Comparison of ENCODE assay signal across 8 cellular contexts in the genomic region with DNA sequence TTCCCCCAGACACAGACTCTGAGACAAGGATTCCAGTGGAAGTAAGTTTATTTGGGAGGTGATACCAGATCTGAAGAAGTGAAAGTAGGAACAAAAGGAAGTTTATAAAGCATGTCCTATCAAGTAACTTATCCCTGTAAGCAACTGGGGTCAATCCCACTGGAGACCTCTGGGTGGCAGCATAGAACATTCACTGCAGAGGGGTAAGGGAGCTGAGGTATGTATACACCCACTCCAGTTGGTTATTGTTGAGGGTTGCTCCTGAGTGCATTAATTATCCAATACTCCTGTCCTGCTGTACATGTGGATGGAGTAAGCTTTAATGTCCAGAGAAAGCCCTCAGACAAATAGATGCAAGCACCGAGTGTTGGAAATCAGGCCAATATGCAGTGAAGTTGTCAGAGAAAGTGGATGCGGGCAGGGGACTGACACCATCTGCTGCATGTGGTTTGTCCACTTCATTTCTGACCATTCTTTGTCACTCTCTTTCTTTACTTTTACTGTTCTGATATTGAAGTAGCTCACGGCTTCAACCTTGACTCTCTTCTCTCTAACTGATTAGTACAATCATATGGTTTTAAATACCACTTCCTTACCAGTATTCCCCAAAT. TPM values are rescaled to one million over a fixed set of nuclear protein-coding genes. Genes with fewer than 3 reads are reported as not detected.
DNase-seq lines count a peak whose midpoint lies in the region; ATAC-seq and TF ChIP-seq lines count a peak whose summit lies in the region.

No MANE protein-coding gene starts in this region.

- no peak overlapping the region for H3K27ac Mint-ChIP-seq in Calu3 (ENCODE audit: unreplicated experiment)
- no peak overlapping the region for H3K27ac Mint-ChIP-seq in CD4-positive, alpha-beta memory T cell

- no peak overlapping the region for H3K4me3 Mint-ChIP-seq in Calu3 (ENCODE audit: low read depth, unreplicated experiment)
- H3K4me3 Mint-ChIP-seq in CD4-positive, alpha-beta memory T cell: no peak overlapping the region

- no peak for TF ChIP-seq EP300 in sigmoid colon (IDR thresholded peaks at IDR 0.05)

- no peaks in the 10 kb centered on the region for H3K36me3 ChIP-seq in sigmoid colon
- H3K36me3 ChIP-seq in CD4-positive, alpha-beta memory T cell (ENCODE audit: insufficient read depth, low read length): no peaks in the 10 kb centered on the region

- TF ChIP-seq CTCF in Calu3 (IDR thresholded peaks at IDR 0.05; ENCODE audit: unreplicated experiment) (peak; percentile 37), sigmoid colon (IDR thresholded peaks at IDR 0.05) (peak in 1 of 4 experiments; percentile 29)

- H3K27ac ChIP-seq in sigmoid colon: no peak overlapping the region
- no peak overlapping the region for H3K27ac ChIP-seq in CD4-positive, alpha-beta memory T cell (ENCODE audit: low read depth, low read length)

- peaks cover 27% of the 10 kb centered on the region for H3K27me3 Mint-ChIP-seq in Calu3 (ENCODE audit: unreplicated experiment)
- peaks cover 14 to 21% of the 10 kb centered on the region in 2 donors for H3K27me3 Mint-ChIP-seq in CD4-positive, alpha-beta memory T cell

- POLR2A ChIA-PET in CD4-positive, alpha-beta memory T cell (lab: Charles Lee; ENCODE audit: partially characterized antibody): no interaction called here

- DNase-seq in Calu3 (peak; percentile 50), HT-29 (ENCODE audit: low spot score) (peak; percentile 50), SKM-1 treated with dmso at 0.1 percent for 144 hours (lab: John Stamatoyannopoulos, UW; ENCODE audit: unreplicated experiment) (peak; percentile 59), erythroblast (lab: John Stamatoyannopoulos, UW) (peak; percentile 37 to 57), sigmoid colon (peak; percentile 17), amniotic stem cell (lab: John Stamatoyannopoulos, UW) (no peak)
- no peak for DNase-seq in CD4-positive, alpha-beta memory T cell

- H3K4me1 Mint-ChIP-seq in Calu3 (ENCODE audit: low read depth, unreplicated experiment): peaks cover 15% of the 10 kb centered on the region
- H3K4me1 Mint-ChIP-seq in CD4-positive, alpha-beta memory T cell: peaks cover 0 to 5% (median 4%) of the 10 kb centered on the region in 4 donors

- intact Hi-C loops in Calu3 (cut with micrococcal nuclease; ENCODE audit: unreplicated experiment): loop anchor here (5.0 to 10.0 kb wide), 2 partner anchors 282 to 401 kb away; no protein-coding TSS in a partner anchor
- intact Hi-C loops in sigmoid colon (cut with DNase I): loop anchor here (5.0 kb wide), 1 partner anchor 47 kb away; a partner anchor contains a TSS
- intact Hi-C loops in CD4-positive, alpha-beta memory T cell (cut with micrococcal nuclease): no loop called here

- H3K36me3 Mint-ChIP-seq in Calu3 (ENCODE audit: insufficient read depth, unreplicated experiment): peaks cover 6% of the 10 kb centered on the region
- H3K36me3 Mint-ChIP-seq in CD4-positive, alpha-beta memory T cell: no peaks in the 10 kb centered on the region

- WGBS in sigmoid colon, 2 donors: 96 to 97% methylated on average over 3 of the region's 3 CpGs

- TF ChIP-seq POLR2A in erythroblast (IDR thresholded peaks at IDR 0.05; ENCODE audit: low read length) (no peak), sigmoid colon (IDR thresholded peaks at IDR 0.05) (no peak)

- CTCF ChIA-PET in Calu3 (lab: Charles Lee): interaction anchor here (0.6 to 1.1 kb wide), 2 partner anchors 53 to 129 kb away, joined by 4 to 7 read pairs; no protein-coding TSS in a partner anchor
- CTCF ChIA-PET in CD4-positive, alpha-beta memory T cell (lab: Charles Lee; ENCODE audit: partially characterized antibody): interaction anchor here (0.8 to 7.5 kb wide), 7 partner anchors 10 to 401 kb away, joined by 3 to 82 read pairs (median 4); no protein-coding TSS in a partner anchor

- no peak for ATAC-seq in GM18868 (IDR thresholded peaks at IDR 0.05; ENCODE audit: unreplicated experiment)

- H3K27me3 ChIP-seq in sigmoid colon: no peaks in the 10 kb centered on the region
- no peaks in the 10 kb centered on the region for H3K27me3 ChIP-seq in CD4-positive, alpha-beta memory T cell (ENCODE audit: insufficient read depth, low read length)

- H3K9me3 ChIP-seq in sigmoid colon: peaks cover 0 to 4% (median 0%) of the 10 kb centered on the region in 4 donors
- H3K9me3 ChIP-seq in CD4-positive, alpha-beta memory T cell (ENCODE audit: control insufficient read depth in 1 of 2, low read length in 2 of 2): no peaks in the 10 kb centered on the region

- no TSS peak for BruUV-seq in Calu3 (replicated peaks; lab: Mats Ljungman, UMichigan)

- peaks cover 3% of the 10 kb centered on the region for H3K9me3 Mint-ChIP-seq in Calu3 (ENCODE audit: low read depth, unreplicated experiment)
- H3K9me3 Mint-ChIP-seq in CD4-positive, alpha-beta memory T cell: peaks cover 0 to 13% (median 3%) of the 10 kb centered on the region in 8 donors

- H3K4me1 ChIP-seq in sigmoid colon: peaks cover 0 to 3% (median 0%) of the 10 kb centered on the region in 4 donors
- H3K4me1 ChIP-seq in CD4-positive, alpha-beta memory T cell (ENCODE audit: insufficient read depth, low read length): no peaks in the 10 kb centered on the region

- H3K4me3 ChIP-seq in sigmoid colon: no peak overlapping the region
- no peak overlapping the region for H3K4me3 ChIP-seq in CD4-positive, alpha-beta memory T cell (ENCODE audit: low read length in 2 of 2)

RNA-seq across cellular contexts. Expression of a gene that starts 46.7 kb away (rescaled TPM):
- 32.6 and 44.7 TPM in 2 replicates for total RNA-seq in Calu3 (2022)
- 0.46 and 0.63 TPM in 2 replicates for total RNA-seq in HT-29 (2014; rRNA removed; shearing (Covaris generic))
- 10 to 100 TPM in 1 of 4 donors, 1 to 10 TPM in 3; 2.8 to 15.0 (median 5.1) TPM for total RNA-seq in sigmoid colon
- polyA plus RNA-seq in sigmoid colon: 1 to 10 TPM in 1 of 3 donors, under 1 TPM in 2; under 0.01 to 9.1 (median 0.46) TPM
- total RNA-seq in CD4-positive, alpha-beta memory T cell: under 1 TPM; 0.14 to 0.23 TPM
- polyA plus RNA-seq in CD4-positive, alpha-beta memory T cell: not detected

RNA-seq across cellular contexts. Expression of a gene that starts 46.9 kb away (rescaled TPM):
- total RNA-seq in Calu3 (2022): 2.1 and 2.6 TPM in 2 replicates
- total RNA-seq in HT-29 (2014; rRNA removed; shearing (Covaris generic)): 0.03 TPM in 1 of 2 replicates, not detected in the other
- 10 to 100 TPM; 29.6 to 39.9 (median 35.8) TPM for total RNA-seq in sigmoid colon
- 1 to 10 TPM; 1.2 to 5.6 (median 4.8) TPM for polyA plus RNA-seq in sigmoid colon
- not detected for total RNA-seq in CD4-positive, alpha-beta memory T cell
- not detected for polyA plus RNA-seq in CD4-positive, alpha-beta memory T cell

Comparison
In these comparisons a context has a peak if more than half of its experiments do, and no peak if none do; other contexts are left out.
1. DNase-seq: peak in Calu3 (single experiment), HT-29 (single experiment), SKM-1 treated with dmso at 0.1 percent for 144 hours (single experiment), erythroblast (2 of 2) and sigmoid colon (single experiment); none in CD4-positive, alpha-beta memory T cell (0 of 5) and amniotic stem cell (single experiment).